ENCODE assay signal across 16 cellular contexts in the genomic region with DNA sequence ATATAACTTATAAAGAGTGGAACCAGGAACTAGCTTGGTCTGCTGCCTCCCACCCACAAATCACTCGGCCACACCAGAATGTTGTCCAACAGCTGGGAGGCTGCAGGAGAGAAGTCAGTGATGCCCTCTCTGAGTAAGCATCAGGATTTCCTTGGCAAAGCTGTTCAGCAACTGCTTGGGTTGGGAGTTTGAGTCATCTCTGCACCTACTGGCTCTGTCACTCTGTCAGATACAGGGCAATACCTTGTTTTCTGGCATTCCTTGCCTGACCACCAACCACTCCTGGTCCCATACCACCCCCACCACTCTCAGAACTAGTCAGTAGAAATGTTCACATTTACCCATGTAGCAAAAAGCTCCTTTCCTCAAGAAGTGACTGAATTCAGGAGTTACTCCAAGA. TPM values are rescaled to one million over a fixed set of nuclear protein-coding genes. Genes with fewer than 3 reads are reported as not detected.
DNase-seq lines count a peak whose midpoint lies in the region; ATAC-seq, FAIRE-seq and TF ChIP-seq lines count a peak whose summit lies in the region.
"Had no signal": no experiment of that assay in that cellular context is flagged by ENCODE, and none has a peak within 500 bp of the region (broad histone marks: within the 10 kb centered on the region; RNA-seq: fewer than 3 reads in every experiment).

No MANE protein-coding gene starts in this region.

- no peak overlapping the region for H3K4me2 ChIP-seq in parathyroid adenoma (ENCODE audit: low read length)

- no peak overlapping the region for H3K27ac Mint-ChIP-seq in activated naive CD8-positive, alpha-beta T cell treated with anti-CD3 and anti-CD28 coated beads, Interleukin-2, amount 50 U/mL, for 24 hours
- H3K27ac Mint-ChIP-seq: dendritic cell treated with granulocyte-macrophage colony-stimulating factor and Interleukin-4, amounts not matched to agents 40 ng/mL and 50 ng/mL, for 4 days; naive B cell; stimulated activated memory B cell treated with anti-CD40 and anti-IgM and Interleukin-4, amounts not matched to agents 10 μg/mL and 1 μg/mL and 100 μg/mL, for 72 hours had no signal

- no peak overlapping the region for H3K4me3 Mint-ChIP-seq in activated naive CD8-positive, alpha-beta T cell treated with anti-CD3 and anti-CD28 coated beads, Interleukin-2, amount 50 U/mL, for 24 hours
- H3K4me3 Mint-ChIP-seq: dendritic cell treated with granulocyte-macrophage colony-stimulating factor and Interleukin-4, amounts not matched to agents 40 ng/mL and 50 ng/mL, for 4 days; naive B cell; stimulated activated memory B cell treated with anti-CD40 and anti-IgM and Interleukin-4, amounts not matched to agents 10 μg/mL and 1 μg/mL and 100 μg/mL, for 72 hours had no signal

- peaks cover 22% of the 10 kb centered on the region for H3K4me1 Mint-ChIP-seq in activated naive CD8-positive, alpha-beta T cell treated with anti-CD3 and anti-CD28 coated beads, Interleukin-2, amount 50 U/mL, for 24 hours
- H3K4me1 Mint-ChIP-seq: naive B cell; stimulated activated memory B cell treated with anti-CD40 and anti-IgM and Interleukin-4, amounts not matched to agents 10 μg/mL and 1 μg/mL and 100 μg/mL, for 72 hours had no signal

- H3K9me3 Mint-ChIP-seq in activated naive CD8-positive, alpha-beta T cell treated with anti-CD3 and anti-CD28 coated beads, Interleukin-2, amount 50 U/mL, for 24 hours: no peaks in the 10 kb centered on the region
- H3K9me3 Mint-ChIP-seq: dendritic cell treated with granulocyte-macrophage colony-stimulating factor and Interleukin-4, amounts not matched to agents 40 ng/mL and 50 ng/mL, for 4 days; stimulated activated memory B cell treated with anti-CD40 and anti-IgM and Interleukin-4, amounts not matched to agents 10 μg/mL and 1 μg/mL and 100 μg/mL, for 72 hours had no signal

- no peak for TF ChIP-seq CTCF in parathyroid adenoma (IDR thresholded peaks at IDR 0.05)
- TF ChIP-seq CTCF in upper lobe of right lung (IDR thresholded peaks at IDR 0.05): no peak

- peak overlapping the region; percentile 0 for H2AFZ ChIP-seq in parathyroid adenoma

- H3K27me3 Mint-ChIP-seq in activated naive CD8-positive, alpha-beta T cell treated with anti-CD3 and anti-CD28 coated beads, Interleukin-2, amount 50 U/mL, for 24 hours: no peaks in the 10 kb centered on the region
- H3K27me3 Mint-ChIP-seq: dendritic cell treated with granulocyte-macrophage colony-stimulating factor and Interleukin-4, amounts not matched to agents 40 ng/mL and 50 ng/mL, for 4 days had no signal

- H3K9ac ChIP-seq in parathyroid adenoma: no peak overlapping the region

- H3K36me3 Mint-ChIP-seq in activated naive CD8-positive, alpha-beta T cell treated with anti-CD3 and anti-CD28 coated beads, Interleukin-2, amount 50 U/mL, for 24 hours (ENCODE audit: low read depth): no peaks in the 10 kb centered on the region
- H3K36me3 Mint-ChIP-seq: naive B cell; stimulated activated memory B cell treated with anti-CD40 and anti-IgM and Interleukin-4, amounts not matched to agents 10 μg/mL and 1 μg/mL and 100 μg/mL, for 72 hours had no signal

- H3K4me1 ChIP-seq in parathyroid adenoma (peaks cover 45% of the 10 kb centered on the region), upper lobe of right lung (no peaks in the 10 kb centered on the region)
- H3K4me1 ChIP-seq in effector memory CD4-positive, alpha-beta T cell (ENCODE audit: control insufficient read depth, insufficient read depth, low read length, poor library complexity, severe bottlenecking): no peaks in the 10 kb centered on the region
- H3K4me1 ChIP-seq: psoas muscle had no signal

- DNase-seq in Daoy (ENCODE audit: low read depth) (peak; percentile 7), HCEC 1CT (peak; percentile 3), upper lobe of right lung (no peak), HTR-8/SVneo (ENCODE audit: insufficient read length, low spot score) (no peak)
- DNase-seq in activated naive CD8-positive, alpha-beta T cell treated with anti-CD3 and anti-CD28 coated beads, Interleukin-2, amount 50 U/mL, for 24 hours: peak; percentile 26
- DNase-seq in effector memory CD4-positive, alpha-beta T cell: no peak
- DNase-seq: DMS153, left ventricle myocardium superior, naive B cell, NCI-H2029, NCI-H526, psoas muscle had no signal

- H3K79me2 ChIP-seq in parathyroid adenoma: no peaks in the 10 kb centered on the region

- FAIRE-seq in HTR-8/SVneo (lab: Jason Lieb, UNC): no peak

- intact Hi-C loops in upper lobe of right lung (cut with DNase I): no loop called here

- H3K36me3 ChIP-seq in parathyroid adenoma (ENCODE audit: control insufficient read depth, insufficient read depth, low read length) (no peaks in the 10 kb centered on the region), upper lobe of right lung (no peaks in the 10 kb centered on the region)
- H3K36me3 ChIP-seq in effector memory CD4-positive, alpha-beta T cell (ENCODE audit: control insufficient read depth, insufficient read depth, low read length): no peaks in the 10 kb centered on the region

- peak; percentile 97 for ATAC-seq in activated naive CD8-positive, alpha-beta T cell treated with anti-CD3 and anti-CD28 coated beads, Interleukin-2, amount 50 U/mL, for 24 hours
- ATAC-seq in upper lobe of right lung: no peak
- ATAC-seq: left ventricle myocardium superior; psoas muscle; stimulated activated memory B cell treated with anti-CD40 and anti-IgM and Interleukin-4, amounts not matched to agents 10 μg/mL and 1 μg/mL and 100 μg/mL, for 72 hours had no signal

- H3K9me3 ChIP-seq in parathyroid adenoma (ENCODE audit: control insufficient read depth, low read length): no peaks in the 10 kb centered on the region
- no peaks in the 10 kb centered on the region for H3K9me3 ChIP-seq in upper lobe of right lung
- H3K9me3 ChIP-seq in effector memory CD4-positive, alpha-beta T cell (ENCODE audit: control insufficient read depth, low read length): no peaks in the 10 kb centered on the region
- H3K9me3 ChIP-seq: psoas muscle had no signal

- peak overlapping the region; percentile 40 for H3K27ac ChIP-seq in parathyroid adenoma
- no peak overlapping the region for H3K27ac ChIP-seq in upper lobe of right lung
- H3K27ac ChIP-seq in effector memory CD4-positive, alpha-beta T cell (ENCODE audit: insufficient read depth, low read length, poor library complexity, severe bottlenecking): no peak overlapping the region
- H3K27ac ChIP-seq: psoas muscle, VCaP had no signal

- no peak overlapping the region for H3K4me3 ChIP-seq in parathyroid adenoma (ENCODE audit: low read depth, low read length)
- no peak overlapping the region for H3K4me3 ChIP-seq in upper lobe of right lung
- H3K4me3 ChIP-seq in effector memory CD4-positive, alpha-beta T cell (ENCODE audit: insufficient read depth, low read depth, low read length, poor library complexity, severe bottlenecking): no peak overlapping the region
- H3K4me3 ChIP-seq: psoas muscle had no signal

- H3K27me3 ChIP-seq in parathyroid adenoma (ENCODE audit: control insufficient read depth, insufficient read depth, low read length): no peaks in the 10 kb centered on the region
- H3K27me3 ChIP-seq in upper lobe of right lung: no peaks in the 10 kb centered on the region
- no peaks in the 10 kb centered on the region for H3K27me3 ChIP-seq in effector memory CD4-positive, alpha-beta T cell (replicated peaks; ENCODE audit: control insufficient read depth, insufficient read depth, low read length, poor library complexity, severe bottlenecking)

RNA-seq across cellular contexts. Expression of gene GCNT4, which starts 36.8 kb away (rescaled TPM):
- 1.7 and 1.9 TPM in 2 replicates for total RNA-seq in Daoy (2014; rRNA removed; shearing (Covaris generic))
- 2.8 TPM for total RNA-seq in upper lobe of right lung

Comparison
In these comparisons a context has a peak if more than half of its experiments do, and no peak if none do; other contexts are left out.
1. DNase-seq: peak in Daoy (single experiment), HCEC 1CT (single experiment) and activated naive CD8-positive, alpha-beta T cell treated with anti-CD3 and anti-CD28 coated beads, Interleukin-2, amount 50 U/mL, for 24 hours (single experiment); none in upper lobe of right lung (single experiment), HTR-8/SVneo (single experiment) and effector memory CD4-positive, alpha-beta T cell (0 of 3).